In genomic region chr1:31943546-31944184, GRCh38 we compare ENCODE assay signal across 1 cellular context.
TF ChIP-seq lines count a peak whose summit lies in the region.

No MANE protein-coding gene starts in this region.

TF ChIP-seq in HCT116, 20 proteins besides CTCF, POLR2A, EP300 and RAD21 (continued from another document):
- TF ChIP-seq ATF3 (IDR thresholded peaks at IDR 0.05), result no peak
